9 cellular contexts compared by ENCODE assay signal in the genomic region with DNA sequence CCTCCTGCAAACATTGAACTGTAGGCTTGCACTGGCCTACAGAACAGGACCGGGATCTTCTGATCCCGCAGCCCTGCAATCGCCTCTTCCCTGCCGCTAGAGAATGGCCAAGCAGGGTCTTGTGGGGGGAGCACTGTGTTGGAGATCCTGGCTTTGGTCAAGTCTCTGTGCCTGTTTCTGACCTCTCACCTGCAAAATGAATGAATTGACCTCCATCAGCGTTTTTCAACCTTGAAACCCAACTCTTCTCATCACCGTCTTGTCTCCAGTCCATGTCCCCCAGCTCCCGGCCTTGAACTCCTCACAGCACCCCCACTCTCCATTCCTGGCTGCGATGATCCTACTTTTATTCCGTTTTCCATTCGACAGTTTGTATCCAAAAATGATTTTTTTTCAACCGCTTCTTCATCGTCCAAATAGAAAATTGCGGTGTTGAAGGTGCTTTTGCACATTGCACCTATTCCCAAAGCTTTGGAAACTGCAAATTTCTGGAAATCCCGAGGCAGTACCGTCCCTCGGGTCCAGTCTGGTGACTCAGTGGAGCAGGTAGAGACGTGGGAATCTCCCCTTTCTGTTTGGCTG. TPM values are rescaled to one million over a fixed set of nuclear protein-coding genes. Genes with fewer than 3 reads are reported as not detected.
DNase-seq lines count a peak whose midpoint lies in the region; ATAC-seq and TF ChIP-seq lines count a peak whose summit lies in the region.
"Had no signal": no experiment of that assay in that cellular context is flagged by ENCODE, and none has a peak within 500 bp of the region (broad histone marks: within the 10 kb centered on the region; RNA-seq: fewer than 3 reads in every experiment).

No MANE protein-coding gene starts in this region.

- H3K4me2 ChIP-seq in smooth muscle cell = peak overlapping the region; percentile 94

- peaks cover 73% of the 10 kb centered on the region for H3K79me2 ChIP-seq in smooth muscle cell (ENCODE audit: low read depth)

- peaks cover 19% of the 10 kb centered on the region for H3F3A ChIP-seq in smooth muscle cell (ENCODE audit: low read depth)

- H3K9me3 ChIP-seq in RWPE2 (ENCODE audit: severe bottlenecking) = no peaks in the 10 kb centered on the region
- H3K9me3 ChIP-seq in esophagus squamous epithelium = no peaks in the 10 kb centered on the region
- no peaks in the 10 kb centered on the region for H3K9me3 ChIP-seq in smooth muscle cell (replicated peaks; ENCODE audit: low read depth)
- H3K9me3 ChIP-seq: MG63 had no signal

- H3K9ac ChIP-seq in smooth muscle cell (ENCODE audit: low read depth) = peak overlapping the region; percentile 91

- no peaks in the 10 kb centered on the region for H3K27me3 ChIP-seq in RWPE2 (ENCODE audit: insufficient read depth, poor library complexity, severe bottlenecking)
- H3K27me3 ChIP-seq in esophagus squamous epithelium = no peaks in the 10 kb centered on the region
- H3K27me3 ChIP-seq in smooth muscle cell (ENCODE audit: low read depth) = no peaks in the 10 kb centered on the region
- H3K27me3 ChIP-seq: MG63 had no signal

- H3K27ac ChIP-seq in RWPE2 (ENCODE audit: poor library complexity, severe bottlenecking) = peak overlapping the region; percentile 40
- H3K27ac ChIP-seq in esophagus squamous epithelium = peak overlapping the region in 3 of 4 donors; percentile 93 to 97 (median 93)
- peak overlapping the region; percentile 98 for H3K27ac ChIP-seq in smooth muscle cell (ENCODE audit: low read depth)
- H3K27ac ChIP-seq: SK-N-MC had no signal

- no peak for TF ChIP-seq POLR2A in esophagus squamous epithelium (IDR thresholded peaks at IDR 0.05)

- H2AFZ ChIP-seq in smooth muscle cell (ENCODE audit: low read depth) = no peak overlapping the region

- H3K4me3 ChIP-seq in GM08714 (ENCODE audit: low read length) (peak overlapping the region; percentile 80; the same call in 1 of the 2 replicates), RWPE2 (ENCODE audit: severe bottlenecking) (no peak overlapping the region), esophagus squamous epithelium (peak overlapping the region in 3 of 4 donors; percentile 68 to 96 (median 82)), smooth muscle cell (peak overlapping the region; percentile 94)

- H3K4me1 ChIP-seq in RWPE2 (ENCODE audit: insufficient read depth, poor library complexity, severe bottlenecking) = peaks cover 23% of the 10 kb centered on the region
- peaks cover 30 to 80% (median 56%) of the 10 kb centered on the region in 3 donors for H3K4me1 ChIP-seq in esophagus squamous epithelium
- H3K4me1 ChIP-seq in smooth muscle cell (ENCODE audit: low read depth) = peaks cover 31% of the 10 kb centered on the region

- DNase-seq in RWPE2 (ENCODE audit: low spot score) (no peak), esophagus squamous epithelium (lab: John Stamatoyannopoulos, UW) (no peak), smooth muscle cell (lab: John Stamatoyannopoulos, UW; ENCODE audit: unreplicated experiment) (no peak), cerebellar nuclear complex (lab: John Stamatoyannopoulos, UW) (no peak), GOT3 (lab: John Stamatoyannopoulos, UW) (no peak)
- DNase-seq: MG63 had no signal

- TF ChIP-seq CTCF in RWPE2 (IDR thresholded peaks at IDR 0.05; ENCODE audit: poor library complexity, severe bottlenecking) (no peak), esophagus squamous epithelium (IDR thresholded peaks at IDR 0.05) (no peak), smooth muscle cell (IDR thresholded peaks at IDR 0.05; ENCODE audit: borderline replicate concordance, insufficient read depth, poor library complexity, severe bottlenecking) (no peak)

- H4K20me1 ChIP-seq in smooth muscle cell (ENCODE audit: low read depth) = peaks cover 56% of the 10 kb centered on the region

- H3K36me3 ChIP-seq in RWPE2 (ENCODE audit: low read depth) = peaks cover 8% of the 10 kb centered on the region
- H3K36me3 ChIP-seq in esophagus squamous epithelium = no peaks in the 10 kb centered on the region
- no peaks in the 10 kb centered on the region for H3K36me3 ChIP-seq in smooth muscle cell (ENCODE audit: low read depth)

- ATAC-seq in RWPE2 (ENCODE audit: low read depth) (no peak), GM18870 (IDR thresholded peaks at IDR 0.05; ENCODE audit: unreplicated experiment) (no peak)

- WGBS in esophagus squamous epithelium, 2 donors = 60 to 81% methylated on average over 13 to 17 of the region's 17 CpGs
- WGBS in smooth muscle cell (ENCODE audit: low lambda C conversion rate) = 87% methylated on average over 17 of the region's 17 CpGs

- intact Hi-C loops in esophagus squamous epithelium (cut with DNase I) = no loop called here

RNA-seq across cellular contexts. Expression of gene MYO9B, which starts 2.0 kb away (rescaled TPM):
- 10 to 100 TPM; 25.5 to 60.5 (median 39.5) TPM for total RNA-seq in esophagus squamous epithelium
- total RNA-seq in smooth muscle cell = 44.6 and 48.7 TPM in 2 replicates
- 46.6 and 49.4 TPM in 2 replicates for polyA plus RNA-seq in smooth muscle cell

RNA-seq across cellular contexts. Expression of gene HAUS8, which starts 2.3 kb away (rescaled TPM):
- total RNA-seq in esophagus squamous epithelium (1 to 10 TPM; 3.0 to 5.8 (median 3.2) TPM), smooth muscle cell (3.3 and 7.4 TPM in 2 replicates)
- polyA plus RNA-seq in smooth muscle cell = 6.3 and 8.5 TPM in 2 replicates

RNA-seq across cellular contexts. Expression of gene CPAMD8, which starts 50.9 kb away (rescaled TPM):
- total RNA-seq in esophagus squamous epithelium (1 to 10 TPM in 3 of 4 donors, under 1 TPM in 1; 0.72 to 8.2 (median 4.0) TPM), smooth muscle cell (0.81 and 2.6 TPM in 2 replicates)
- 6.9 and 9.4 TPM in 2 replicates for polyA plus RNA-seq in smooth muscle cell

Comparison
In these comparisons a context has a peak if more than half of its experiments do, and no peak if none do; other contexts are left out.
1. H3K27ac ChIP-seq: peak in every context shown above with its lines; median percentile 98 in smooth muscle cell; 93 in esophagus squamous epithelium; 40 in RWPE2.